In genomic region chr5:9042241-9042640, GRCh38 we compare ENCODE assay signal across 19 cellular contexts.
DNase-seq lines count a peak whose midpoint lies in the region; ATAC-seq and TF ChIP-seq lines count a peak whose summit lies in the region.
"Had no signal": no experiment of that assay in that cellular context is flagged by ENCODE, and none has a peak within 500 bp of the region (broad histone marks: within the 10 kb centered on the region; RNA-seq: fewer than 3 reads in every experiment).

No MANE protein-coding gene starts in this region.

- no peaks in the 10 kb centered on the region for H3K4me1 Mint-ChIP-seq in natural killer cell treated with Interleukin-12 subunit alpha and Interleukin-12 subunit beta and Interleukin-15 and Interleukin-18, amount 100 ng/mL, for 72 hours (ENCODE audit: low read depth in 2 of 2)
- H3K4me1 Mint-ChIP-seq: CD14-positive monocyte; CD4-positive, alpha-beta memory T cell had no signal

- H3K9me3 Mint-ChIP-seq in natural killer cell treated with Interleukin-12 subunit alpha and Interleukin-12 subunit beta and Interleukin-15 and Interleukin-18, amount 100 ng/mL, for 72 hours: peaks cover 9% of the 10 kb centered on the region
- H3K9me3 Mint-ChIP-seq: GM23338, H9 had no signal

- DNase-seq in AG10803 (ENCODE audit: low read depth): peak; percentile 24
- peak; percentile 75 for DNase-seq in amniotic epithelial cell (ENCODE audit: low read depth)
- peak; percentile 35 for DNase-seq in fibroblast of pulmonary artery (ENCODE audit: low read depth)
- DNase-seq in DMS79 treated with DMSO at 0.1 percent for 48 hours (lab: John Stamatoyannopoulos, UW): no peak
- no peak for DNase-seq in natural killer cell treated with Interleukin-12 subunit alpha and Interleukin-12 subunit beta and Interleukin-15 and Interleukin-18, amount 100 ng/mL, for 72 hours (ENCODE audit: low spot score)
- DNase-seq: AML-193; BE2C; Calu3; CD4-positive, alpha-beta memory T cell; COR-L47; DMS53; DND-41; GDM1; H9 had no signal

- no peaks in the 10 kb centered on the region for H3K27me3 Mint-ChIP-seq in natural killer cell treated with Interleukin-12 subunit alpha and Interleukin-12 subunit beta and Interleukin-15 and Interleukin-18, amount 100 ng/mL, for 72 hours
- H3K27me3 Mint-ChIP-seq: CD4-positive, alpha-beta memory T cell had no signal

- H3K4me3 ChIP-seq in AG10803 (ENCODE audit: low read length) (no peak overlapping the region), fibroblast of pulmonary artery (replicated peaks; ENCODE audit: low read depth, low read length) (no peak overlapping the region)
- H3K4me3 ChIP-seq: BLaER1 treated with 17β-estradiol and CSF1 and Interleukin-3, amounts not matched to agents 10 nM and 100 nM; GM23338 had no signal

- no peak overlapping the region for H3K4me3 Mint-ChIP-seq in natural killer cell treated with Interleukin-12 subunit alpha and Interleukin-12 subunit beta and Interleukin-15 and Interleukin-18, amount 100 ng/mL, for 72 hours
- H3K4me3 Mint-ChIP-seq: CD14-positive monocyte; CD4-positive, alpha-beta memory T cell; GM23338; H9 had no signal

- H3K27ac Mint-ChIP-seq in natural killer cell treated with Interleukin-12 subunit alpha and Interleukin-12 subunit beta and Interleukin-15 and Interleukin-18, amount 100 ng/mL, for 72 hours: no peak overlapping the region
- H3K27ac Mint-ChIP-seq: CD14-positive monocyte; CD4-positive, alpha-beta memory T cell; GM23338; H9 had no signal

- TF ChIP-seq CTCF in AG10803 (conservative IDR thresholded peaks at IDR 0.05; ENCODE audit: low read length) (no peak), fibroblast of pulmonary artery (IDR thresholded peaks at IDR 0.05; ENCODE audit: low read length, missing control alignments) (no peak)

- no peaks in the 10 kb centered on the region for H3K36me3 Mint-ChIP-seq in natural killer cell treated with Interleukin-12 subunit alpha and Interleukin-12 subunit beta and Interleukin-15 and Interleukin-18, amount 100 ng/mL, for 72 hours
- H3K36me3 Mint-ChIP-seq: CD14-positive monocyte had no signal

- no peak for ATAC-seq in natural killer cell treated with Interleukin-12 subunit alpha and Interleukin-12 subunit beta and Interleukin-15 and Interleukin-18, amount 100 ng/mL, for 72 hours
- no peak for ATAC-seq in GM19467 (IDR thresholded peaks at IDR 0.05; ENCODE audit: unreplicated experiment)
- ATAC-seq: GM23338, HCT116 had no signal

Comparison
In these comparisons a context has a peak if more than half of its experiments do, and no peak if none do; other contexts are left out.
1. DNase-seq: peak in AG10803 (single experiment), amniotic epithelial cell (single experiment) and fibroblast of pulmonary artery (single experiment); none in DMS79 treated with DMSO at 0.1 percent for 48 hours (single experiment) and natural killer cell treated with Interleukin-12 subunit alpha and Interleukin-12 subunit beta and Interleukin-15 and Interleukin-18, amount 100 ng/mL, for 72 hours (single experiment).